In the genomic region with DNA sequence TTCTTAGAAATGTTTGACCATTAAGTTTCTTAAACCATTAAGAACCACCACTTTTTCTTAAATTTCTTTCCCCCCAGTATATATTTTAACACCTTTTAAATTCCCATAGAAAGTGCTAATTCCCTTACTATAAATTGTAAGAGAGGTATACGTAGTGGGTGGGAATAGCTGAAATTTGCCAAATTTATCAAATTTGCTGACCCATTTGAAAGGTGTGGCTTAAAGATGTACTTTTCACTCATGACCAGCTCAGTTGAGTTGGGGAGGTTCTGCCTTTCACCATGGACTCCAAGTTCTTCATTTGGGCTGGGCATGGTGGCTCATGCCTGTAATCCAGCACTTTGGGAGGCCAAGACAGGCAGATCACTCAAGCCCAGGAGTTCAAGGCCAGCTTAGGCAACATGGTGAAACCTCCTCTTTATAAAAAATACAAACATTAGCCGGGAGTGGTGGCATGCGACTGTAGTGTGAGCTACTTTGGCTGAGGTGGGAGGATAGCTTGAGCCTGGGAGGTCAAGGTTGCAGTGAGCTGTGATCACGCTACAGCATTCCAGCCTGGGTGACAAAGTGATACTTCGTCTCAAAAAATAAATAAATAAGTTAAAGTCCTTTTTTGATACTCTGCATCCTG, we compare ENCODE assay signal across 19 cellular contexts.
"Had no signal": no experiment of that assay in that cellular context is flagged by ENCODE, and none has a peak within 500 bp of the region (broad histone marks: within the 10 kb centered on the region; RNA-seq: fewer than 3 reads in every experiment).

No MANE protein-coding gene starts in this region.

- H3K4me3 Mint-ChIP-seq: nephron had no signal

- H3K36me3 ChIP-seq: colonic mucosa, left ventricle myocardium inferior, sigmoid colon, tibial artery, uterus had no signal

- H2AFZ ChIP-seq: parathyroid adenoma had no signal

- H3K4me1 Mint-ChIP-seq: nephron had no signal

- H3K4me1 ChIP-seq: colonic mucosa, left ventricle myocardium inferior, lower lobe of right lung, parathyroid adenoma, psoas muscle, sigmoid colon, tibial artery, upper lobe of left lung, uterus had no signal

- H3K9me3 Mint-ChIP-seq: nephron had no signal

- H3K27ac ChIP-seq: colonic mucosa, left ventricle myocardium inferior, lower lobe of right lung, parathyroid adenoma, psoas muscle, sigmoid colon, skin epidermis, tibial artery, upper lobe of left lung, uterus had no signal

- H3K27me3 ChIP-seq: colonic mucosa, sigmoid colon, tibial artery, upper lobe of left lung, uterus had no signal

- H3K4me3 ChIP-seq: colonic mucosa, left ventricle myocardium inferior, lower lobe of right lung, psoas muscle, sigmoid colon, skin epidermis, tibial artery, upper lobe of left lung, uterus had no signal

- H3K9ac ChIP-seq: parathyroid adenoma had no signal

- ATAC-seq: lower lobe of right lung, psoas muscle had no signal

- DNase-seq: colonic mucosa; dermis blood vessel endothelial cell; erythroblast; head of caudate nucleus; hippocampal formation; left ventricle myocardium inferior; lower lobe of right lung; midbrain; psoas muscle; sigmoid colon; stimulated activated CD4-positive, alpha-beta T cell treated with anti-CD3 and anti-CD28 coated beads, Interleukin-2, amount 100 ng/mL, for 24 hours; stimulated activated CD4-positive, alpha-beta T cell treated with anti-CD3 and anti-CD28 coated beads, Interleukin-4, amount 100 ng/mL, for 4 hours; stimulated activated naive CD4-positive, alpha-beta T cell treated with Interleukin-2 at 50 U/mL for 16 hours; tibial artery; upper lobe of left lung; uterus had no signal

- H3K9me3 ChIP-seq: colonic mucosa, left ventricle myocardium inferior, lower lobe of right lung, psoas muscle, sigmoid colon, tibial artery, upper lobe of left lung, uterus had no signal
